ENCODE assay signal across 24 cellular contexts in the genomic region with DNA sequence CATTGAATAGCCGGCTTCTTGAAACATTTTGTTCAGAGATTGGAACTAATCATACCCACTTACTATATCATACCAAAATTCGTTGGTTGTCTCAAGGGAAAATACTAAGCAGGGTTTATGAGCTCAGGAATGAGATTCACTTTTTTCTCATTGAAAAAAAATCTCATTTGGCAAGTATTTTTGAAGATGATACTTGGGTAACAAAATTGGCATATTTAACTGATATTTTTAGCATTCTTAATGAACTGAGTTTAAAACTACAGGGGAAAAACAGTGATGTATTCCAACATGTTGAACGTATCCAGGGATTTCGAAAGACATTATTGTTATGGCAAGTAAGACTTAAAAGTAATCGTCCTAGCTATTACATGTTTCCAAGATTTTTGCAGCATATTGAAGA.
"Had no signal": no experiment of that assay in that cellular context is flagged by ENCODE, and none has a peak within 500 bp of the region (broad histone marks: within the 10 kb centered on the region; RNA-seq: fewer than 3 reads in every experiment).

No MANE protein-coding gene starts in this region.

- H3K27me3 ChIP-seq: cardiac muscle cell, right atrium auricular region, suprapubic skin, tibial nerve had no signal

- H3K4me1 ChIP-seq: prostate gland had no signal

- ATAC-seq: activated T-cell treated with anti-CD3 and anti-CD28 coated beads, Interleukin-2, amount 50 U/mL, for 4 hours; natural killer cell treated with Interleukin-12 subunit alpha and Interleukin-12 subunit beta and Interleukin-15 and Interleukin-18, amount 100 ng/mL, for 72 hours; SK-N-SH treated with all-trans-retinoic acid at 6 μM for 48 hours; stimulated activated naive CD8-positive, alpha-beta T cell treated with anti-CD3 and anti-CD28 coated beads, Interleukin-15, amount 100 ng/mL, for 72 hours had no signal

- FAIRE-seq: urothelium cell line had no signal

- H3K9me3 Mint-ChIP-seq: activated naive CD8-positive, alpha-beta T cell treated with anti-CD3 and anti-CD28 coated beads for 36 hours; activated T-cell treated with anti-CD3 and anti-CD28 coated beads, Interleukin-2, amount 50 U/mL, for 4 hours; activated T-helper 2 cell treated with anti-CD3 and anti-CD28 coated beads, Interferon-gamma antibody, Interleukin-2, Interleukin-4, amounts not matched to agents 10 μg/mL and 5 μg/mL and 100 μg/mL, durations not matched to agents 14 hours and 24 hours and 36 hours; dendritic cell treated with granulocyte-macrophage colony-stimulating factor and Interleukin-4, amounts not matched to agents 40 ng/mL and 50 ng/mL, for 4 days; natural killer cell treated with Interleukin-12 subunit alpha and Interleukin-12 subunit beta and Interleukin-15 and Interleukin-18, amount 100 ng/mL, for 72 hours had no signal

- H3K4me3 Mint-ChIP-seq: activated naive CD8-positive, alpha-beta T cell treated with anti-CD3 and anti-CD28 coated beads for 36 hours; activated T-cell treated with anti-CD3 and anti-CD28 coated beads, Interleukin-2, amount 50 U/mL, for 4 hours; dendritic cell treated with granulocyte-macrophage colony-stimulating factor and Interleukin-4, amounts not matched to agents 40 ng/mL and 50 ng/mL, for 4 days; natural killer cell treated with Interleukin-12 subunit alpha and Interleukin-12 subunit beta and Interleukin-15 and Interleukin-18, amount 100 ng/mL, for 72 hours; stimulated activated naive CD8-positive, alpha-beta T cell treated with anti-CD3 and anti-CD28 coated beads, Interleukin-15, amount 100 ng/mL, for 72 hours had no signal

- H3K36me3 ChIP-seq: prostate gland had no signal

- H3K27ac Mint-ChIP-seq: activated naive CD8-positive, alpha-beta T cell treated with anti-CD3 and anti-CD28 coated beads for 36 hours; activated T-helper 2 cell treated with anti-CD3 and anti-CD28 coated beads, Interferon-gamma antibody, Interleukin-2, Interleukin-4, amounts not matched to agents 10 μg/mL and 5 μg/mL and 100 μg/mL, durations not matched to agents 14 hours and 24 hours and 36 hours; dendritic cell treated with granulocyte-macrophage colony-stimulating factor and Interleukin-4, amounts not matched to agents 40 ng/mL and 50 ng/mL, for 4 days; natural killer cell treated with Interleukin-12 subunit alpha and Interleukin-12 subunit beta and Interleukin-15 and Interleukin-18, amount 100 ng/mL, for 72 hours; stimulated activated naive CD8-positive, alpha-beta T cell treated with anti-CD3 and anti-CD28 coated beads, Interleukin-15, amount 100 ng/mL, for 72 hours had no signal

- DNase-seq: activated CD4-positive, alpha-beta T cell treated with anti-CD3 and anti-CD28 coated beads, Interleukin-2, amount 50 U/mL, for 4 hours; activated CD4-positive, CD25-positive, alpha-beta regulatory T cell treated with anti-CD3 and anti-CD28 coated beads, Interleukin-2, amount 50 U/mL, for 72 hours; activated CD8-positive, alpha-beta memory T cell treated with anti-CD3 and anti-CD28 coated beads for 24 hours; activated CD8-positive, alpha-beta memory T cell treated with anti-CD3 and anti-CD28 coated beads, Interleukin-2, amount 50 U/mL, for 4 hours; activated naive CD4-positive, alpha-beta T cell; activated naive CD8-positive, alpha-beta T cell treated with anti-CD3 and anti-CD28 coated beads for 36 hours; activated T-cell treated with anti-CD3 and anti-CD28 coated beads, Interleukin-2, amount 50 U/mL, for 4 hours; amniotic stem cell; effector CD4-positive, alpha-beta T cell; hippocampal formation; left ventricle myocardium inferior; nucleus accumbens; stimulated activated CD4-positive, alpha-beta T cell treated with anti-CD3 and anti-CD28 coated beads, Interleukin-1b, Interleukin-23, amount 100 ng/mL, for 48 hours; stimulated activated naive CD8-positive, alpha-beta T cell treated with anti-CD3 and anti-CD28 coated beads, Interleukin-15, amount 100 ng/mL, for 72 hours had no signal

- H3K4me3 ChIP-seq: cardiac muscle cell, left ventricle myocardium inferior, prostate gland, right atrium auricular region, suprapubic skin, tibial nerve had no signal

- H3K27me3 Mint-ChIP-seq: activated naive CD8-positive, alpha-beta T cell treated with anti-CD3 and anti-CD28 coated beads for 36 hours; dendritic cell treated with granulocyte-macrophage colony-stimulating factor and Interleukin-4, amounts not matched to agents 40 ng/mL and 50 ng/mL, for 4 days; natural killer cell treated with Interleukin-12 subunit alpha and Interleukin-12 subunit beta and Interleukin-15 and Interleukin-18, amount 100 ng/mL, for 72 hours; stimulated activated naive CD8-positive, alpha-beta T cell treated with anti-CD3 and anti-CD28 coated beads, Interleukin-15, amount 100 ng/mL, for 72 hours had no signal

- H3K9me3 ChIP-seq: left ventricle myocardium inferior, prostate gland, right atrium auricular region, suprapubic skin, tibial nerve had no signal
